ENCODE assay signal across 29 cellular contexts in genomic region chr4:98961770-98962169, GRCh38.
"Had no signal": no experiment of that assay in that cellular context is flagged by ENCODE, and none has a peak within 500 bp of the region (broad histone marks: within the 10 kb centered on the region; RNA-seq: fewer than 3 reads in every experiment).

No MANE protein-coding gene starts in this region.

- H3K36me3 Mint-ChIP-seq: stimulated activated effector memory CD8-positive, alpha-beta T cell treated with anti-CD3 and anti-CD28 coated beads, Interleukin-12 subunit alpha, Interleukin-12 subunit beta, amount 100 ng/mL, for 72 hours; type B pancreatic cell had no signal

- H3K9me3 ChIP-seq: stomach, suprapubic skin, testis, thoracic aorta, thyroid gland, tibial artery, tibial nerve, transverse colon, upper lobe of left lung, upper lobe of right lung, uterus, vagina had no signal

- H3K27ac Mint-ChIP-seq: stimulated activated effector memory CD8-positive, alpha-beta T cell treated with anti-CD3 and anti-CD28 coated beads, Interleukin-12 subunit alpha, Interleukin-12 subunit beta, amount 100 ng/mL, for 72 hours; stimulated activated memory B cell treated with anti-CD40 and anti-IgM and Interleukin-4, amounts not matched to agents 10 μg/mL and 1 μg/mL and 100 μg/mL, for 72 hours; stimulated activated naive B cell treated with anti-CD40 and anti-IgM and Interleukin-4, amounts not matched to agents 10 μg/mL and 1 μg/mL and 100 μg/mL, for 72 hours; stimulated activated naive CD8-positive, alpha-beta T cell treated with anti-CD3 and anti-CD28 coated beads, Interleukin-15, Interleukin-2, amounts not matched to agents 100 ng/mL and 50 ng/mL, for 24 hours; type B pancreatic cell had no signal

- H3K4me1 ChIP-seq: stomach, suprapubic skin, testis, thyroid gland, tibial artery, tibial nerve, transverse colon, upper lobe of left lung, upper lobe of right lung, uterus, vagina had no signal

- H3K27me3 Mint-ChIP-seq: type B pancreatic cell had no signal

- H3K4me1 Mint-ChIP-seq: stimulated activated effector memory CD8-positive, alpha-beta T cell treated with anti-CD3 and anti-CD28 coated beads, Interleukin-12 subunit alpha, Interleukin-12 subunit beta, amount 100 ng/mL, for 72 hours; stimulated activated memory B cell treated with anti-CD40 and anti-IgM and Interleukin-4, amounts not matched to agents 10 μg/mL and 1 μg/mL and 100 μg/mL, for 72 hours had no signal

- H3K4me3 Mint-ChIP-seq: stimulated activated effector memory CD8-positive, alpha-beta T cell treated with anti-CD3 and anti-CD28 coated beads, Interleukin-12 subunit alpha, Interleukin-12 subunit beta, amount 100 ng/mL, for 72 hours; stimulated activated memory B cell treated with anti-CD40 and anti-IgM and Interleukin-4, amounts not matched to agents 10 μg/mL and 1 μg/mL and 100 μg/mL, for 72 hours; stimulated activated naive B cell treated with anti-CD40 and anti-IgM and Interleukin-4, amounts not matched to agents 10 μg/mL and 1 μg/mL and 100 μg/mL, for 72 hours; stimulated activated naive CD8-positive, alpha-beta T cell treated with anti-CD3 and anti-CD28 coated beads, Interleukin-15, amount 100 ng/mL, for 72 hours; stimulated activated naive CD8-positive, alpha-beta T cell treated with anti-CD3 and anti-CD28 coated beads, Interleukin-15, Interleukin-2, amounts not matched to agents 100 ng/mL and 50 ng/mL, for 24 hours; type B pancreatic cell had no signal

- H3K9me3 Mint-ChIP-seq: stimulated activated naive CD8-positive, alpha-beta T cell treated with anti-CD3 and anti-CD28 coated beads, Interleukin-15, Interleukin-2, amounts not matched to agents 100 ng/mL and 50 ng/mL, for 24 hours had no signal

- H3K27ac ChIP-seq: stomach, suprapubic skin, testis, thoracic aorta, thyroid gland, tibial artery, tibial nerve, transverse colon, upper lobe of left lung, upper lobe of right lung, uterus, vagina had no signal

- H3K36me3 ChIP-seq: stomach, suprapubic skin, thoracic aorta, thyroid gland, tibial artery, tibial nerve, transverse colon, upper lobe of left lung, upper lobe of right lung, uterus, vagina had no signal

- H3K27me3 ChIP-seq: stomach, suprapubic skin, testis, thyroid gland, tibial artery, tibial nerve, transverse colon, upper lobe of left lung, upper lobe of right lung, uterus, vagina had no signal

- FAIRE-seq: urothelium cell line had no signal

- DNase-seq: stimulated activated CD4-positive, alpha-beta T cell treated with anti-CD3 and anti-CD28 coated beads, Interleukin-2, amount 100 ng/mL, for 48 hours; stimulated activated CD4-positive, alpha-beta T cell treated with anti-CD3 and anti-CD28 coated beads, Interleukin-4, amount 100 ng/mL, for 1 hour; stimulated activated CD4-positive, alpha-beta T cell treated with anti-CD3 and anti-CD28 coated beads, Interleukin-4, amount 100 ng/mL, for 24 hours; stimulated activated CD4-positive, alpha-beta T cell treated with anti-CD3 and anti-CD28 coated beads, Interleukin-4, amount 100 ng/mL, for 4 hours; stimulated activated CD8-positive, alpha-beta memory T cell treated with anti-CD3 and anti-CD28 coated beads, Interleukin-4, amount 100 ng/mL, for 48 hours; stimulated activated naive B cell treated with anti-CD40 and anti-IgM and Interleukin-4, amounts not matched to agents 10 μg/mL and 1 μg/mL and 100 μg/mL, for 72 hours; stimulated activated naive CD4-positive, alpha-beta T cell; stimulated activated naive CD4-positive, alpha-beta T cell treated with Interleukin-2 at 50 U/mL for 16 hours; stimulated activated naive CD8-positive, alpha-beta T cell treated with anti-CD3 and anti-CD28 coated beads, Interleukin-15, amount 100 ng/mL, for 72 hours; stimulated activated naive CD8-positive, alpha-beta T cell treated with anti-CD3 and anti-CD28 coated beads, Interleukin-15, Interleukin-2, amounts not matched to agents 100 U/mL and 50 U/mL, for 24 hours; stomach; substantia nigra; testis; thyroid gland; tibial artery; transverse colon; trophoblast cell; upper lobe of left lung; upper lobe of right lung; uterus had no signal

- ATAC-seq: stimulated activated effector memory CD8-positive, alpha-beta T cell treated with anti-CD3 and anti-CD28 coated beads, Interleukin-12 subunit alpha, Interleukin-12 subunit beta, amount 100 ng/mL, for 72 hours; stimulated activated memory B cell treated with anti-CD40 and anti-IgM and Interleukin-4, amounts not matched to agents 10 μg/mL and 1 μg/mL and 100 μg/mL, for 72 hours; stimulated activated naive B cell treated with anti-CD40 and anti-IgM and Interleukin-4, amounts not matched to agents 10 μg/mL and 1 μg/mL and 100 μg/mL, for 72 hours; stimulated activated naive CD8-positive, alpha-beta T cell treated with anti-CD3 and anti-CD28 coated beads, Interleukin-15, amount 100 ng/mL, for 72 hours; stimulated activated naive CD8-positive, alpha-beta T cell treated with anti-CD3 and anti-CD28 coated beads, Interleukin-15, Interleukin-2, amounts not matched to agents 100 U/mL and 50 U/mL, for 24 hours; upper lobe of right lung had no signal

- H3K4me3 ChIP-seq: stomach, suprapubic skin, testis, thoracic aorta, thyroid gland, tibial artery, tibial nerve, transverse colon, upper lobe of left lung, upper lobe of right lung, uterus, vagina had no signal
